Comparison of ENCODE assay signal across 10 cellular contexts in genomic region chr14:101980700-101981099, GRCh38. TPM values are rescaled to one million over a fixed set of nuclear protein-coding genes. Genes with fewer than 3 reads are reported as not detected.
DNase-seq lines count a peak whose midpoint lies in the region; ATAC-seq, FAIRE-seq and TF ChIP-seq lines count a peak whose summit lies in the region.
"Had no signal": no experiment of that assay in that cellular context is flagged by ENCODE, and none has a peak within 500 bp of the region (broad histone marks: within the 10 kb centered on the region; RNA-seq: fewer than 3 reads in every experiment).

No MANE protein-coding gene starts in this region.

- no peaks in the 10 kb centered on the region for H3K27me3 Mint-ChIP-seq in T-helper 17 cell
- H3K27me3 Mint-ChIP-seq in neural progenitor cell (ENCODE audit: insufficient read depth, low read depth), result no peaks in the 10 kb centered on the region

- H3K27ac ChIP-seq in MM.1S (ENCODE audit: low read length), result peak overlapping the region; percentile 10; the same call in 1 of the 2 replicates
- H3K27ac ChIP-seq in breast epithelium, result peak overlapping the region; percentile 83 to 89
- H3K27ac ChIP-seq in neural progenitor cell, result no peak overlapping the region

- H3K27ac Mint-ChIP-seq in T-helper 17 cell, result no peak overlapping the region
- H3K27ac Mint-ChIP-seq in neural progenitor cell, result no peak overlapping the region

- H3K4me2 ChIP-seq in MM.1S (ENCODE audit: low read depth, low read length), result no peak overlapping the region
- no peak overlapping the region for H3K4me2 ChIP-seq in neural progenitor cell

- no peak for TF ChIP-seq POLR2A in H54 (IDR thresholded peaks at IDR 0.05; ENCODE audit: low read depth, low read length)
- TF ChIP-seq POLR2A in breast epithelium (IDR thresholded peaks at IDR 0.05), result no peak

- H4K20me1 ChIP-seq in MM.1S (ENCODE audit: insufficient read depth, low read length) (no peaks in the 10 kb centered on the region), neural progenitor cell (ENCODE audit: low read depth) (peaks cover 32% of the 10 kb centered on the region)

- H3K4me3 Mint-ChIP-seq in T-helper 17 cell, result no peak overlapping the region
- H3K4me3 Mint-ChIP-seq in neural progenitor cell, result no peak overlapping the region

- peak; percentile 28 for ATAC-seq in mucosa of descending colon
- ATAC-seq in T-helper 17 cell, result no peak

- no peaks in the 10 kb centered on the region for H3K79me2 ChIP-seq in MM.1S (ENCODE audit: low read length)
- peaks cover 21% of the 10 kb centered on the region for H3K79me2 ChIP-seq in neural progenitor cell (ENCODE audit: low read depth)

- TF ChIP-seq CTCF in GM13976 (IDR thresholded peaks at IDR 0.05; ENCODE audit: borderline replicate concordance, control extremely low read depth, extremely low read depth, insufficient read depth, missing control alignments) (no peak), MM.1S (IDR thresholded peaks at IDR 0.05; ENCODE audit: low read length) (no peak), breast epithelium (IDR thresholded peaks at IDR 0.05) (no peak), mucosa of descending colon (IDR thresholded peaks at IDR 0.05) (no peak), neural progenitor cell (IDR thresholded peaks at IDR 0.05) (no peak)

- DNase-seq in GM13976 (ENCODE audit: low spot score) (peak; percentile 58), H54 (ENCODE audit: insufficient read length, low spot score) (peak; percentile 66), MM.1S (no peak), breast epithelium (ENCODE audit: low spot score in 2 of 2) (peak; percentile 71 to 95), mucosa of descending colon (no peak), T-helper 17 cell (no peak), AML-193 (lab: John Stamatoyannopoulos, UW) (no peak), neural progenitor cell (ENCODE audit: low spot score) (no peak)

- H3K4me1 ChIP-seq in MM.1S (ENCODE audit: low read length) (no peaks in the 10 kb centered on the region), breast epithelium (peaks cover 0 to 7% of the 10 kb centered on the region in 2 donors), mucosa of descending colon (ENCODE audit: low read depth) (no peaks in the 10 kb centered on the region), neural progenitor cell (no peaks in the 10 kb centered on the region)

- H3K9ac ChIP-seq in MM.1S (ENCODE audit: low read length), result no peak overlapping the region
- no peak overlapping the region for H3K9ac ChIP-seq in neural progenitor cell

- H2AFZ ChIP-seq in MM.1S (ENCODE audit: low read length), result no peak overlapping the region
- H2AFZ ChIP-seq in neural progenitor cell (replicated peaks), result no peak overlapping the region

- no peaks in the 10 kb centered on the region for H3K9me3 Mint-ChIP-seq in neural progenitor cell

- H3K9me2 ChIP-seq in MM.1S (replicated peaks; ENCODE audit: insufficient read depth, low read length), result no peaks in the 10 kb centered on the region

- H3K9me3 ChIP-seq in MM.1S (replicated peaks; ENCODE audit: insufficient read depth, low read length) (no peaks in the 10 kb centered on the region), breast epithelium (no peaks in the 10 kb centered on the region), mucosa of descending colon (no peaks in the 10 kb centered on the region), T-helper 17 cell (ENCODE audit: control insufficient read depth, low read length, poor library complexity, severe bottlenecking) (no peaks in the 10 kb centered on the region), neural progenitor cell (ENCODE audit: low read depth) (no peaks in the 10 kb centered on the region)

- in situ Hi-C loops in GM13976 (cut with MboI; ENCODE audit: low sequenced_read_pairs, unreplicated experiment), result no loop called here

- H3K4me3 ChIP-seq in MM.1S (ENCODE audit: low read length) (no peak overlapping the region), breast epithelium (no peak overlapping the region), mucosa of descending colon (no peak overlapping the region), neural progenitor cell (no peak overlapping the region)
- H3K4me3 ChIP-seq: skin epidermis had no signal

- H3K36me3 ChIP-seq in MM.1S (replicated peaks; ENCODE audit: insufficient read depth, low read length) (no peaks in the 10 kb centered on the region), breast epithelium (peaks cover 3% of the 10 kb centered on the region), mucosa of descending colon (ENCODE audit: low read depth) (peaks cover 2% of the 10 kb centered on the region), neural progenitor cell (peaks cover 33% of the 10 kb centered on the region)

- H3K36me3 Mint-ChIP-seq in T-helper 17 cell (ENCODE audit: low read depth), result peaks cover 9% of the 10 kb centered on the region
- H3K36me3 Mint-ChIP-seq in neural progenitor cell, result peaks cover 38% of the 10 kb centered on the region

- no peaks in the 10 kb centered on the region for H3K27me3 ChIP-seq in MM.1S (replicated peaks; ENCODE audit: insufficient read depth, low read length)
- no peaks in the 10 kb centered on the region for H3K27me3 ChIP-seq in breast epithelium
- no peaks in the 10 kb centered on the region for H3K27me3 ChIP-seq in neural progenitor cell

- intact Hi-C loops in breast epithelium (cut with DNase I; ENCODE audit: low total_unique reads) (no loop called here), mucosa of descending colon (cut with DNase I, micrococcal nuclease) (loop anchor here in 1 of 2 donors (10.0 kb wide), 1 partner anchor 114 kb away; no protein-coding TSS in a partner anchor)

- H3F3A ChIP-seq in MM.1S (ENCODE audit: insufficient read depth, low read length) (no peaks in the 10 kb centered on the region), neural progenitor cell (ENCODE audit: low read depth) (peaks cover 5% of the 10 kb centered on the region)

- H3K4me1 Mint-ChIP-seq in T-helper 17 cell, result peaks cover 8% of the 10 kb centered on the region
- no peaks in the 10 kb centered on the region for H3K4me1 Mint-ChIP-seq in neural progenitor cell

- peak; percentile 100 for FAIRE-seq in H54 (lab: Jason Lieb, UNC)
- FAIRE-seq: TTC549 had no signal

RNA-seq across cellular contexts. Expression of gene DYNC1H1, which starts 16.3 kb away (rescaled TPM):
- total RNA-seq in breast epithelium (100 to 1,000 TPM; 355 to 424 (median 391) TPM), mucosa of descending colon (100 to 1,000 TPM; 403 to 547 (median 409) TPM), T-helper 17 cell (100 to 1,000 TPM; 318 to 366 TPM), neural progenitor cell (ENCODE audit: low replicate concordance) (237 and 309 TPM in 2 replicates)

Comparison
In these comparisons a context has a peak if more than half of its experiments do, and no peak if none do; other contexts are left out.
1. DNase-seq: peak in GM13976 (single experiment), H54 (single experiment) and breast epithelium (2 of 2); none in MM.1S (single experiment), mucosa of descending colon (0 of 3), T-helper 17 cell (0 of 3), AML-193 (0 of 2) and neural progenitor cell (single experiment).